15 cellular contexts compared by ENCODE assay signal in genomic region chr14:59585891-59586554, GRCh38. TPM values are rescaled to one million over a fixed set of nuclear protein-coding genes. Genes with fewer than 3 reads are reported as not detected.
DNase-seq lines count a peak whose midpoint lies in the region; ATAC-seq lines count a peak whose summit lies in the region.
"Had no signal": no experiment of that assay in that cellular context is flagged by ENCODE, and none has a peak within 500 bp of the region (broad histone marks: within the 10 kb centered on the region; RNA-seq: fewer than 3 reads in every experiment).

No MANE protein-coding gene starts in this region.

- peak; percentile 17 for DNase-seq in SKM-1 treated with dmso at 0.1 percent for 144 hours (lab: John Stamatoyannopoulos, UW; ENCODE audit: unreplicated experiment)
- DNase-seq in SKM-1 (lab: John Stamatoyannopoulos, UW; ENCODE audit: unreplicated experiment) = no peak
- DNase-seq in NCI-H460 (ENCODE audit: extremely low read depth, low read depth) = peak; percentile 61
- peak; percentile 29 for DNase-seq in brain pericyte (ENCODE audit: low read depth, low spot score)
- no peak for DNase-seq in NCI-H1436 (lab: John Stamatoyannopoulos, UW)
- no peak for DNase-seq in stimulated activated effector memory CD8-positive, alpha-beta T cell treated with anti-CD3 and anti-CD28 coated beads, Interleukin-12 subunit alpha, Interleukin-12 subunit beta, amount 100 ng/mL, for 72 hours (ENCODE audit: low spot score in 2 of 2)
- no peak for DNase-seq in ureter (ENCODE audit: low spot score)
- DNase-seq: heart left ventricle, NCI-H774, thyroid gland had no signal

- no peaks in the 10 kb centered on the region for H3K36me3 ChIP-seq in skeletal muscle satellite cell (ENCODE audit: insufficient read depth, low read length)
- H3K36me3 ChIP-seq: heart left ventricle, thyroid gland had no signal

- H3K4me1 Mint-ChIP-seq in stimulated activated effector memory CD8-positive, alpha-beta T cell treated with anti-CD3 and anti-CD28 coated beads, Interleukin-12 subunit alpha, Interleukin-12 subunit beta, amount 100 ng/mL, for 72 hours = peaks cover 12% of the 10 kb centered on the region
- H3K4me1 Mint-ChIP-seq: mesothelial cell of epicardium had no signal

- peaks cover 23% of the 10 kb centered on the region for H3K4me1 ChIP-seq in skeletal muscle satellite cell (ENCODE audit: control insufficient read depth, insufficient read depth, low read length)
- H3K4me1 ChIP-seq: A549, ascending aorta, thyroid gland had no signal

- no peak overlapping the region for H3K27ac Mint-ChIP-seq in stimulated activated effector memory CD8-positive, alpha-beta T cell treated with anti-CD3 and anti-CD28 coated beads, Interleukin-12 subunit alpha, Interleukin-12 subunit beta, amount 100 ng/mL, for 72 hours
- H3K27ac Mint-ChIP-seq: mesothelial cell of epicardium had no signal

- ATAC-seq in stimulated activated effector memory CD8-positive, alpha-beta T cell treated with anti-CD3 and anti-CD28 coated beads, Interleukin-12 subunit alpha, Interleukin-12 subunit beta, amount 100 ng/mL, for 72 hours = no peak
- ATAC-seq: A549, heart left ventricle had no signal

- peak overlapping the region; percentile 36 for H3K4me2 ChIP-seq in skeletal muscle satellite cell (ENCODE audit: low read length)
- H3K4me2 ChIP-seq: A549, KMS-11 had no signal

- H3K9me3 ChIP-seq in skeletal muscle satellite cell (replicated peaks; ENCODE audit: low read length) = no peaks in the 10 kb centered on the region
- H3K9me3 ChIP-seq: A549, ascending aorta, heart left ventricle, thyroid gland had no signal

- H3K9me3 Mint-ChIP-seq in stimulated activated effector memory CD8-positive, alpha-beta T cell treated with anti-CD3 and anti-CD28 coated beads, Interleukin-12 subunit alpha, Interleukin-12 subunit beta, amount 100 ng/mL, for 72 hours = no peaks in the 10 kb centered on the region
- H3K9me3 Mint-ChIP-seq: mesothelial cell of epicardium had no signal

- H3K9ac ChIP-seq in skeletal muscle satellite cell (ENCODE audit: low read depth, low read length) = no peak overlapping the region
- H3K9ac ChIP-seq: KMS-11 had no signal

- H3K4me3 ChIP-seq in skeletal muscle satellite cell (ENCODE audit: low read length) = no peak overlapping the region
- H3K4me3 ChIP-seq: A549, ascending aorta, thyroid gland had no signal

- H3K27me3 ChIP-seq in skeletal muscle satellite cell (ENCODE audit: control insufficient read depth, insufficient read depth, low read length) = no peaks in the 10 kb centered on the region
- H3K27me3 ChIP-seq: ascending aorta, thyroid gland had no signal

- H3K36me3 Mint-ChIP-seq in stimulated activated effector memory CD8-positive, alpha-beta T cell treated with anti-CD3 and anti-CD28 coated beads, Interleukin-12 subunit alpha, Interleukin-12 subunit beta, amount 100 ng/mL, for 72 hours = no peaks in the 10 kb centered on the region
- H3K36me3 Mint-ChIP-seq: mesothelial cell of epicardium had no signal

- no peak overlapping the region for H3K4me3 Mint-ChIP-seq in stimulated activated effector memory CD8-positive, alpha-beta T cell treated with anti-CD3 and anti-CD28 coated beads, Interleukin-12 subunit alpha, Interleukin-12 subunit beta, amount 100 ng/mL, for 72 hours
- H3K4me3 Mint-ChIP-seq: mesothelial cell of epicardium had no signal

RNA-seq across cellular contexts. Expression of gene CCDC175, which starts 9.4 kb away (rescaled TPM):
- total RNA-seq in NCI-H460 (2014; rRNA removed; shearing (Covaris generic)) = 0.12 TPM in 1 of 2 replicates, not detected in the other
- polyA plus RNA-seq in NCI-H460 (2014; cell fraction: nucleus; rRNA removed) = 0.11 TPM in 1 of 2 replicates, not detected in the other
- total RNA-seq in skeletal muscle satellite cell (2012; rRNA removed) = not detected in 2 replicates
- total RNA-seq in ureter = not detected
- total RNA-seq: ascending aorta, heart left ventricle had no signal
- polyA plus RNA-seq: A549, heart left ventricle had no signal

Comparison
In these comparisons a context has a peak if more than half of its experiments do, and no peak if none do; other contexts are left out.
1. DNase-seq: peak in SKM-1 treated with dmso at 0.1 percent for 144 hours (single experiment), NCI-H460 (single experiment) and brain pericyte (single experiment); none in SKM-1 (single experiment), NCI-H1436 (single experiment), stimulated activated effector memory CD8-positive, alpha-beta T cell treated with anti-CD3 and anti-CD28 coated beads, Interleukin-12 subunit alpha, Interleukin-12 subunit beta, amount 100 ng/mL, for 72 hours (0 of 2) and ureter (single experiment).